In genomic region chr1:160031368-160032164, GRCh38 we compare ENCODE assay signal across 7 cellular contexts.
DNase-seq lines count a peak whose midpoint lies in the region; ATAC-seq, FAIRE-seq and TF ChIP-seq lines count a peak whose summit lies in the region.

Gene PIGM, minus strand, starts transcription at chr1:160031990. Its CDS starts 251 bp downstream, at chr1:160031739.

- peak within 1 kb of the TSS; percentile 49 for H3K9ac ChIP-seq in rectal smooth muscle tissue (ENCODE audit: low read length)

- H3K4me3 ChIP-seq in astrocyte of the cerebellum (ENCODE audit: low read depth, low read length) (peak within 1 kb of the TSS; percentile 86), rectal smooth muscle tissue (ENCODE audit: low read length) (peak within 1 kb of the TSS; percentile 85)

- peak; percentile 85 for ATAC-seq in HG02973 (IDR thresholded peaks at IDR 0.05; ENCODE audit: unreplicated experiment)

- no peak for TF ChIP-seq CTCF in astrocyte of the cerebellum (IDR thresholded peaks at IDR 0.05; ENCODE audit: low read depth, low read length, missing control alignments)

- DNase-seq in GM18507 (ENCODE audit: extremely low spot score, insufficient read length, low read depth) (peak; percentile 87), NCI-H1930 (lab: John Stamatoyannopoulos, UW) (peak; percentile 95 to 97), T-helper 22 cell (ENCODE audit: low read depth) (peak; percentile 91), astrocyte of the cerebellum (ENCODE audit: low read depth) (peak; percentile 77), hepatic stellate cell (ENCODE audit: low spot score) (peak; percentile 89)

- H3K4me1 ChIP-seq in rectal smooth muscle tissue (ENCODE audit: control insufficient read depth, insufficient read depth, low read length), result peaks cover 10% of the 10 kb centered on the region

- in situ Hi-C loops in astrocyte of the cerebellum (cut with HindIII; ENCODE audit: low sequenced_read_pairs), result no loop called here

- peak within 1 kb of the TSS; percentile 64 for H3K27ac ChIP-seq in rectal smooth muscle tissue (ENCODE audit: low read depth, low read length)

- H3K36me3 ChIP-seq in rectal smooth muscle tissue (ENCODE audit: control insufficient read depth, insufficient read depth, low read length), result no peaks in the 10 kb centered on the region

- FAIRE-seq in GM18507 (lab: Jason Lieb, UNC), result peak; percentile 98

- no peaks in the 10 kb centered on the region for H3K27me3 ChIP-seq in rectal smooth muscle tissue (ENCODE audit: control insufficient read depth, insufficient read depth, low read length)

Comparison
In these comparisons a context has a peak if more than half of its experiments do, and no peak if none do; other contexts are left out.
1. Peak in every context shown above with its lines: DNase-seq, ATAC-seq, H3K4me3 ChIP-seq and H3K27ac ChIP-seq.